ENCODE assay signal across 22 cellular contexts in the genomic region with DNA sequence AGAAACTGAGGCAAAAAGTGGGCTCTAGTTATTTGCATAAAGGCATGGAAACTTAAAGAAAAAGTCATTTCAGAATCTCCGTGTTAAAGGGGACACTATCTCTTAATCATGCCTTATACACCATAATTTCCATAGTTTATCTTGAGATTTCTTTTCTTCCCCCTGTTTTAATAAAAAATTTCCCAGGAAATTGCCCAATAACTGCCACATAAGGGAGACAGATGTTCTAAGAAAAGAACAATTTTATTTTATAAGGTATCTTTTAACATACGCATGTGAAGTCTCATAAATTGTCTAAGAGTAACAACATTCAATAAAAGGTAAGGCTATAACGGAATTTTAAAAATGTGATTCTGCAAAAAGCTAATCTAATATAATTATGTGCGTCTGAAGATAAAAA.
"Had no signal": no experiment of that assay in that cellular context is flagged by ENCODE, and none has a peak within 500 bp of the region (broad histone marks: within the 10 kb centered on the region; RNA-seq: fewer than 3 reads in every experiment).

No MANE protein-coding gene starts in this region.

- ATAC-seq: SK-N-SH treated with all-trans-retinoic acid at 6 μM for 48 hours had no signal

- H3K9me3 ChIP-seq: MG63 had no signal

- H3K36me3 ChIP-seq: MG63 had no signal

- H3K4me3 ChIP-seq: MG63 had no signal

- FAIRE-seq: RCC 7860 had no signal

- DNase-seq: IMR-90, Karpas-422, KG1, MG63, NCI-H1092, NCI-H1105 treated with DMSO at 0.1 percent for 48 hours, NCI-H1417 treated with DMSO at 0.1 percent for 48 hours, NCI-H146, NCI-H1694 treated with DMSO at 0.1 percent for 48 hours, NCI-H1930, NCI-H2081, NCI-H2107, NCI-H2227 treated with DMSO at 0.1 percent for 48 hours, NCI-H524, NCI-H69, NCI-H774, Right ventricle myocardium superior, RPMI8226, SIG-M5, T-helper 1 cell had no signal
